ENCODE assay signal across 8 cellular contexts in genomic region chr3:44712455-44713075, GRCh38. TPM values are rescaled to one million over a fixed set of nuclear protein-coding genes. Genes with fewer than 3 reads are reported as not detected.
DNase-seq lines count a peak whose midpoint lies in the region; ATAC-seq, FAIRE-seq and TF ChIP-seq lines count a peak whose summit lies in the region.

TSS of gene ZNF502 (plus strand) at chr3:44712660. CDS start at chr3:44720262, 7,602 bp downstream.

- peak within 1 kb of the TSS; percentile 90 for H3K27ac Mint-ChIP-seq in CD8-positive, alpha-beta T cell

- peak within 1 kb of the TSS; percentile 32 for H3K27ac ChIP-seq in CD8-positive, alpha-beta T cell (ENCODE audit: low read depth, low read length)
- H3K27ac ChIP-seq in iPS-20b (ENCODE audit: low read length) (no peak within 1 kb of the TSS), small intestine (ENCODE audit: low read depth in 1 of 2, low read length in 1 of 2) (peak within 1 kb of the TSS in 1 of 2 donors; percentile 68)

- peak; percentile 26 for TF ChIP-seq CTCF in CD8-positive, alpha-beta T cell (IDR thresholded peaks at IDR 0.05)

- H3K4me3 ChIP-seq in CD8-positive, alpha-beta T cell (ENCODE audit: low read depth, low read length), result peak within 1 kb of the TSS; percentile 59
- peak within 1 kb of the TSS; percentile 47 for H3K4me3 ChIP-seq in MG63
- peak within 1 kb of the TSS; percentile 96 for H3K4me3 ChIP-seq in iPS-20b (ENCODE audit: low read length)
- peak within 1 kb of the TSS; percentile 62 to 65 for H3K4me3 ChIP-seq in small intestine (ENCODE audit: low read depth in 1 of 2, low read length in 2 of 2)

- H3K4me1 ChIP-seq in CD8-positive, alpha-beta T cell (ENCODE audit: insufficient read depth, low read length), result no peaks in the 10 kb centered on the region
- no peaks in the 10 kb centered on the region for H3K4me1 ChIP-seq in iPS-20b (ENCODE audit: insufficient read depth, low read length)
- no peaks in the 10 kb centered on the region for H3K4me1 ChIP-seq in small intestine (ENCODE audit: control insufficient read depth in 2 of 2, insufficient read depth in 1 of 2, low read depth in 1 of 2, low read length in 1 of 2)

- WGBS in small intestine, 3 donors, result 0 to 5% (median 3%) methylated on average over 36 of the region's 36 CpGs

- no peak for FAIRE-seq in small intestine (lab: Jason Lieb, UNC)

- H3K36me3 Mint-ChIP-seq in CD8-positive, alpha-beta T cell, result peaks cover 48% of the 10 kb centered on the region

- CTCF ChIA-PET in CD8-positive, alpha-beta T cell (lab: Charles Lee), result interaction anchor here (1.0 kb wide), 1 partner anchor 157 kb away, joined by 4 read pairs; the partner anchor contains the start of gene ZKSCAN7

- POLR2A ChIA-PET in CD8-positive, alpha-beta T cell (lab: Charles Lee), result interaction anchor here (0.6 to 4.1 kb wide), 5 partner anchors 17 to 383 kb away, joined by 3 to 27 read pairs (median 4); partner anchors contain the start of genes KIAA1143, KIF15 and ZNF501

- peak within 1 kb of the TSS; percentile 66; the same call in 1 of the 2 replicates for H3K9ac ChIP-seq in iPS-20b (ENCODE audit: low read depth, low read length)

- H3K27me3 Mint-ChIP-seq in CD8-positive, alpha-beta T cell (ENCODE audit: low read depth), result peaks cover 25% of the 10 kb centered on the region

- peaks cover 17% of the 10 kb centered on the region for H3K9me3 ChIP-seq in CD8-positive, alpha-beta T cell (ENCODE audit: low read length)
- H3K9me3 ChIP-seq in MG63 (no peaks in the 10 kb centered on the region; the same call in 1 of the 2 replicates), iPS-20b (ENCODE audit: insufficient read depth, low read depth, low read length) (peaks cover 78% of the 10 kb centered on the region), small intestine (ENCODE audit: control insufficient read depth, low read depth) (peaks cover 3% of the 10 kb centered on the region)

- H3K9me3 Mint-ChIP-seq in CD8-positive, alpha-beta T cell, result peaks cover 54% of the 10 kb centered on the region

- peak; percentile 90 for ATAC-seq in CD8-positive, alpha-beta T cell
- ATAC-seq in activated CD4-positive, CD25-positive, alpha-beta regulatory T cell treated with anti-CD3 and anti-CD28 coated beads, Interleukin-2, amount 50 U/mL, for 24 hours, result peak; percentile 85 to 92
- ATAC-seq in GM21447 (IDR thresholded peaks at IDR 0.05; ENCODE audit: unreplicated experiment) (no peak), GM21737 (IDR thresholded peaks at IDR 0.05; ENCODE audit: unreplicated experiment) (no peak)

- peaks cover 18% of the 10 kb centered on the region for H3K4me1 Mint-ChIP-seq in CD8-positive, alpha-beta T cell (ENCODE audit: low read depth)

- no peaks in the 10 kb centered on the region for H3K27me3 ChIP-seq in CD8-positive, alpha-beta T cell (ENCODE audit: insufficient read depth, low read length)
- H3K27me3 ChIP-seq in MG63 (no peaks in the 10 kb centered on the region), iPS-20b (ENCODE audit: insufficient read depth, low read length) (no peaks in the 10 kb centered on the region), small intestine (ENCODE audit: control insufficient read depth in 2 of 2, insufficient read depth in 2 of 2, low read length in 2 of 2) (peaks cover 2 to 5% of the 10 kb centered on the region in 2 donors)

- H3K36me3 ChIP-seq in CD8-positive, alpha-beta T cell (ENCODE audit: insufficient read depth, low read length), result no peaks in the 10 kb centered on the region
- H3K36me3 ChIP-seq in MG63 (no peaks in the 10 kb centered on the region), iPS-20b (ENCODE audit: insufficient read depth, low read depth, low read length) (peaks cover 1% of the 10 kb centered on the region; the same call in 1 of the 2 replicates), small intestine (ENCODE audit: control insufficient read depth in 2 of 2, insufficient read depth in 2 of 2, low read length in 2 of 2) (no peaks in the 10 kb centered on the region)

- intact Hi-C loops in CD8-positive, alpha-beta T cell (cut with DNase I, micrococcal nuclease), result loop anchor here (1.0 to 5.0 kb wide), 4 partner anchors 17 to 50 kb away; partner anchors contain the start of genes KIAA1143 (in 2 of the 2), KIF15 (in 2 of the 2) and ZNF501 (in 2 of the 2)

- H3K4me3 Mint-ChIP-seq in CD8-positive, alpha-beta T cell, result peak within 1 kb of the TSS; percentile 93

- peak; percentile 6 to 75 (median 55) for DNase-seq in CD8-positive, alpha-beta T cell
- DNase-seq in MG63, result peak; percentile 61
- peak; percentile 31 for DNase-seq in central memory CD4-positive, alpha-beta T cell
- DNase-seq in small intestine, result peak; percentile 83

RNA-seq across cellular contexts. Expression of gene ZNF502, which starts in this region (rescaled TPM):
- total RNA-seq in CD8-positive, alpha-beta T cell, result 1 to 10 TPM; 5.8 to 6.3 TPM
- 0.89 and 2.9 TPM in 2 replicates for total RNA-seq in MG63 (2014; rRNA removed; shearing (Covaris generic); ENCODE audit: low replicate concordance)
- polyA plus RNA-seq in small intestine, result 1 to 10 TPM; 1.3 to 2.2 (median 1.4) TPM

Comparison
In these comparisons a context has a peak if more than half of its experiments do, and no peak if none do; other contexts are left out.
1. ATAC-seq: peak in CD8-positive, alpha-beta T cell (single experiment) and activated CD4-positive, CD25-positive, alpha-beta regulatory T cell treated with anti-CD3 and anti-CD28 coated beads, Interleukin-2, amount 50 U/mL, for 24 hours (2 of 2); none in GM21447 (single experiment) and GM21737 (single experiment).
2. DNase-seq: peak in every context shown above with its lines; median percentile 83 in small intestine; 61 in MG63; 55 in CD8-positive, alpha-beta T cell; 31 in central memory CD4-positive, alpha-beta T cell.
3. Peak in every context shown above with its lines, with median percentiles within 50 percentile points of each other: H3K4me3 ChIP-seq.